ENCODE assay signal across 1 cellular context in the genomic region with DNA sequence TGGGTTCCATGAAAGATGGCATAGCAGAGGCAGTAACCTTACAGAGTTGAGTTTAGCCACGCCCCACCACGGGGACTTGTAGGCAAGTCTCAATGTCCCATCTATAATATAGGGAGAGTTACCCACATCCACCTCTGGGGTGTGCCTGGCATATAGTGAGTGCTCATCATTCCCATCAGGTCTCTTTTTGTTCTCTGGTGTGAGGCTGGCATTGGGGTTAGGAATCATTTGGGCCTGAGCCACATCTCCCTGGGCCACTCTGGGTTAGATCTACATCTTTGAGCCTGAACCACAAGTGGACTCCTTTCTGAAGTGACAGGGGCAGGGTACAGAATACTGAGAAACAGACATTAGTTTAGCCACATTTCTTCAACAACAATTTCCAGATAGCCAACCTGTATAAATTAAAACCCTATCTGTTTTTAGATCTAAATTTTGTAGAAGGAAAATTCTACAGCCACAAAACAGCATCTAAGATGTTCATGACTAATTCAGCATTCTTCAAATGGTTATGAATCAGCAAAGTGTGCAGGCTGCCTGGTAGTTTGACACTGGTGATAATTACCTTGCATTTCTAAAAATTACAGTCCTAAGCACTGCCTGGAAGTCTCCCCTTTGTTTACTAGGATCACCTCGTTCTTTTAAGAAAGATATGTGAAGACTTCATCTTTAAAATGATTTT.
TF ChIP-seq lines count a peak whose summit lies in the region.

No MANE protein-coding gene starts in this region.

TF ChIP-seq in HepG2, 621 proteins besides CTCF, POLR2A, EP300 and RAD21 (continued from another document):
- TF ChIP-seq, protein P1, sequence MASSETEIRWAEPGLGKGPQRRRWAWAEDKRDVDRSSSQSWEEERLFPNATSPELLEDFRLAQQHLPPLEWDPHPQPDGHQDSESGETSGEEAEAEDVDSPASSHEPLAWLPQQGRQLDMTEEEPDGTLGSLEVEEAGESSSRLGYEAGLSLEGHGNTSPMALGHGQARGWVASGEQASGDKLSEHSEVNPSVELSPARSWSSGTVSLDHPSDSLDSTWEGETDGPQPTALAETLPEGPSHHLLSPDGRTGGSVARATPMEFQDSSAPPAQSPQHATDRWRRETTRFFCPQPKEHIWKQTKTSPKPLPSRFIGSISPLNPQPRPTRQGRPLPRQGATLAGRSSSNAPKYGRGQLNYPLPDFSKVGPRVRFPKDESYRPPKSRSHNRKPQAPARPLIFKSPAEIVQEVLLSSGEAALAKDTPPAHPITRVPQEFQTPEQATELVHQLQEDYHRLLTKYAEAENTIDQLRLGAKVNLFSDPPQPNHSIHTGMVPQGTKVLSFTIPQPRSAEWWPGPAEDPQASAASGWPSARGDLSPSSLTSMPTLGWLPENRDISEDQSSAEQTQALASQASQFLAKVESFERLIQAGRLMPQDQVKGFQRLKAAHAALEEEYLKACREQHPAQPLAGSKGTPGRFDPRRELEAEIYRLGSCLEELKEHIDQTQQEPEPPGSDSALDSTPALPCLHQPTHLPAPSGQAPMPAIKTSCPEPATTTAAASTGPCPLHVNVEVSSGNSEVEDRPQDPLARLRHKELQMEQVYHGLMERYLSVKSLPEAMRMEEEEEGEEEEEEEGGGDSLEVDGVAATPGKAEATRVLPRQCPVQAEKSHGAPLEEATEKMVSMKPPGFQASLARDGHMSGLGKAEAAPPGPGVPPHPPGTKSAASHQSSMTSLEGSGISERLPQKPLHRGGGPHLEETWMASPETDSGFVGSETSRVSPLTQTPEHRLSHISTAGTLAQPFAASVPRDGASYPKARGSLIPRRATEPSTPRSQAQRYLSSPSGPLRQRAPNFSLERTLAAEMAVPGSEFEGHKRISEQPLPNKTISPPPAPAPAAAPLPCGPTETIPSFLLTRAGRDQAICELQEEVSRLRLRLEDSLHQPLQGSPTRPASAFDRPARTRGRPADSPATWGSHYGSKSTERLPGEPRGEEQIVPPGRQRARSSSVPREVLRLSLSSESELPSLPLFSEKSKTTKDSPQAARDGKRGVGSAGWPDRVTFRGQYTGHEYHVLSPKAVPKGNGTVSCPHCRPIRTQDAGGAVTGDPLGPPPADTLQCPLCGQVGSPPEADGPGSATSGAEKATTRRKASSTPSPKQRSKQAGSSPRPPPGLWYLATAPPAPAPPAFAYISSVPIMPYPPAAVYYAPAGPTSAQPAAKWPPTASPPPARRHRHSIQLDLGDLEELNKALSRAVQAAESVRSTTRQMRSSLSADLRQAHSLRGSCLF (CRISPR knock-in tag; IDR thresholded peaks at IDR 0.05; ENCODE audit: borderline replicate concordance), result no peak
- TF ChIP-seq EEA1 (CRISPR knock-in tag; IDR thresholded peaks at IDR 0.05; ENCODE audit: borderline replicate concordance), result no peak
- TF ChIP-seq, protein P2, sequence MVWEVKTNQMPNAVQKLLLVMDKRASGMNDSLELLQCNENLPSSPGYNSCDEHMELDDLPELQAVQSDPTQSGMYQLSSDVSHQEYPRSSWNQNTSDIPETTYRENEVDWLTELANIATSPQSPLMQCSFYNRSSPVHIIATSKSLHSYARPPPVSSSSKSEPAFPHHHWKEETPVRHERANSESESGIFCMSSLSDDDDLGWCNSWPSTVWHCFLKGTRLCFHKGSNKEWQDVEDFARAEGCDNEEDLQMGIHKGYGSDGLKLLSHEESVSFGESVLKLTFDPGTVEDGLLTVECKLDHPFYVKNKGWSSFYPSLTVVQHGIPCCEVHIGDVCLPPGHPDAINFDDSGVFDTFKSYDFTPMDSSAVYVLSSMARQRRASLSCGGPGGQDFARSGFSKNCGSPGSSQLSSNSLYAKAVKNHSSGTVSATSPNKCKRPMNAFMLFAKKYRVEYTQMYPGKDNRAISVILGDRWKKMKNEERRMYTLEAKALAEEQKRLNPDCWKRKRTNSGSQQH (CRISPR knock-in tag; IDR thresholded peaks at IDR 0.05; ENCODE audit: low read depth), result no peak
TF ChIP-seq in HepG2: peak in this region for 0.
